ENCODE assay signal across 21 cellular contexts in genomic region chr14:52522033-52522432, GRCh38. TPM values are rescaled to one million over a fixed set of nuclear protein-coding genes. Genes with fewer than 3 reads are reported as not detected.
DNase-seq lines count a peak whose midpoint lies in the region; ATAC-seq, FAIRE-seq and TF ChIP-seq lines count a peak whose summit lies in the region.
"Had no signal": no experiment of that assay in that cellular context is flagged by ENCODE, and none has a peak within 500 bp of the region (broad histone marks: within the 10 kb centered on the region; RNA-seq: fewer than 3 reads in every experiment).

No MANE protein-coding gene starts in this region.

- peak; percentile 77 for ATAC-seq in left colon
- no peak for ATAC-seq in HG03045 (IDR thresholded peaks at IDR 0.05; ENCODE audit: unreplicated experiment)
- ATAC-seq in right lobe of liver, result no peak
- ATAC-seq: GM23338, HepG2 had no signal

- H3K27me3 ChIP-seq in small intestine (ENCODE audit: control insufficient read depth in 2 of 2, insufficient read depth in 2 of 2, low read length in 2 of 2), result no peaks in the 10 kb centered on the region
- no peaks in the 10 kb centered on the region for H3K27me3 ChIP-seq in right lobe of liver
- H3K27me3 ChIP-seq: BE2C had no signal

- intact Hi-C loops in left colon (cut with DNase I, micrococcal nuclease) (no loop called here), right lobe of liver (cut with DNase I) (no loop called here)

- FAIRE-seq in small intestine (lab: Jason Lieb, UNC), result no peak
- FAIRE-seq: A204.1, GM12892, GM18507, H54, HepG2 had no signal

- H3K4me3 ChIP-seq in small intestine (ENCODE audit: low read depth in 1 of 2, low read length in 2 of 2) (no peak overlapping the region), right lobe of liver (no peak overlapping the region)
- H3K4me3 ChIP-seq: GM23338 had no signal

- TF ChIP-seq POLR2A in right lobe of liver (IDR thresholded peaks at IDR 0.05), result no peak

- no peaks in the 10 kb centered on the region for H3K36me3 ChIP-seq in small intestine (ENCODE audit: control insufficient read depth in 2 of 2, insufficient read depth in 2 of 2, low read length in 2 of 2)
- no peaks in the 10 kb centered on the region for H3K36me3 ChIP-seq in right lobe of liver

- H3K9me3 ChIP-seq in small intestine (ENCODE audit: control insufficient read depth, low read depth) (no peaks in the 10 kb centered on the region), right lobe of liver (no peaks in the 10 kb centered on the region)
- H3K9me3 ChIP-seq: BE2C, Caco-2 had no signal

- DNase-seq in NCI-H748 (lab: John Stamatoyannopoulos, UW; ENCODE audit: unreplicated experiment) (peak; percentile 77), left colon (no peak), small intestine (peak; percentile 19), NCI-H446 treated with DMSO at 0.1 percent for 48 hours (lab: John Stamatoyannopoulos, UW) (no peak), right lobe of liver (no peak)
- DNase-seq: ACHN; BE2C; C1 segment of cervical spinal cord; Caco-2; CD4-positive, alpha-beta T cell; GDM1; HCEC 1CT had no signal

- TF ChIP-seq CTCF in C4-2B (conservative IDR thresholded peaks at IDR 0.05), result no peak
- no peak for TF ChIP-seq CTCF in right lobe of liver (IDR thresholded peaks at IDR 0.05)

- H3K4me1 ChIP-seq in small intestine (ENCODE audit: control insufficient read depth in 2 of 2, insufficient read depth in 1 of 2, low read depth in 1 of 2, low read length in 1 of 2) (no peaks in the 10 kb centered on the region), right lobe of liver (no peaks in the 10 kb centered on the region)
- H3K4me1 ChIP-seq: Caco-2 had no signal

- 15 to 48% (median 24%) methylated on average over 1 of the region's 1 CpG for WGBS in small intestine, 3 donors
- 71% methylated on average over 1 of the region's 1 CpG for WGBS in right lobe of liver (ENCODE audit: insufficient coverage, low coverage, low lambda C conversion rate, missing lambda C conversion rate)

- H3K27ac ChIP-seq in C4-2B, result peak overlapping the region; percentile 27; the same call in 1 of the 2 replicates
- H3K27ac ChIP-seq in small intestine (ENCODE audit: low read depth in 1 of 2, low read length in 1 of 2), result no peak overlapping the region
- no peak overlapping the region for H3K27ac ChIP-seq in right lobe of liver

RNA-seq across cellular contexts. Expression of gene TXNDC16, which starts 30.3 kb away (rescaled TPM):
- total RNA-seq in left colon (1 to 10 TPM; 8.0 to 8.3 TPM), right lobe of liver (1 to 10 TPM; 2.0 to 5.5 (median 4.1) TPM)
- polyA plus RNA-seq in small intestine, result 1 to 10 TPM in 1 of 3 donors, under 1 TPM in 2; 0.81 to 3.2 (median 0.89) TPM

RNA-seq across cellular contexts. Expression of gene GPR137C, which starts 30.6 kb away (rescaled TPM):
- total RNA-seq in left colon (under 1 TPM; 0.15 to 0.39 TPM), right lobe of liver (under 1 TPM; 0.18 to 0.51 (median 0.20) TPM)
- under 1 TPM in 1 of 3 donors, not detected in 2; 0.72 TPM for polyA plus RNA-seq in small intestine
- polyA plus RNA-seq: IgD-negative memory B cell had no signal

Comparison
In these comparisons a context has a peak if more than half of its experiments do, and no peak if none do; other contexts are left out.
1. DNase-seq: peak in NCI-H748 (single experiment) and small intestine (single experiment); none in left colon (0 of 2), NCI-H446 treated with DMSO at 0.1 percent for 48 hours (single experiment) and right lobe of liver (0 of 3).